In genomic region chr9:133443248-133443647, GRCh38 we compare ENCODE assay signal across 36 cellular contexts.
"Had no signal": no experiment of that assay in that cellular context is flagged by ENCODE, and none has a peak within 500 bp of the region (broad histone marks: within the 10 kb centered on the region; RNA-seq: fewer than 3 reads in every experiment).

No MANE protein-coding gene starts in this region.

- H3K27ac Mint-ChIP-seq: activated CD4-positive, alpha-beta memory T cell treated with anti-CD3 and anti-CD28 coated beads for 36 hours; activated CD4-positive, alpha-beta T cell treated with anti-CD3 and anti-CD28 coated beads, Interleukin-2, amount 10 ng/mL, durations not matched to agents 24 days and 14 days; activated CD8-positive, alpha-beta memory T cell treated with anti-CD3 and anti-CD28 coated beads, Interleukin-2, amount 10 ng/mL, durations not matched to agents 7 days and 5 days; activated CD8-positive, alpha-beta T cell treated with anti-CD3 and anti-CD28 coated beads, Interleukin-2, amount 10 ng/mL, durations not matched to agents 7 days and 5 days; activated naive CD4-positive, alpha-beta T cell treated with anti-CD3 and anti-CD28 coated beads for 36 hours; activated naive CD4-positive, alpha-beta T cell treated with anti-CD3 and anti-CD28 coated beads, Interleukin-2, amount 50 U/mL, for 24 hours; activated naive CD8-positive, alpha-beta T cell treated with anti-CD3 and anti-CD28 coated beads for 36 hours; activated naive CD8-positive, alpha-beta T cell treated with anti-CD3 and anti-CD28 coated beads, Interleukin-2, amount 50 U/mL, for 24 hours; activated T-helper 1 cell treated with anti-CD3 and anti-CD28 coated beads, Interleukin-12 subunit alpha, Interleukin-12 subunit beta, Interleukin-2, Interleukin-4 antibody, amounts not matched to agents 30 ng/mL and 10 ng/mL and 1 ng/mL, durations not matched to agents 14 hours and 24 hours and 36 hours; activated T-helper 2 cell treated with anti-CD3 and anti-CD28 coated beads, Interferon-gamma antibody, Interleukin-2, Interleukin-4, amounts not matched to agents 10 μg/mL and 5 μg/mL and 100 μg/mL, durations not matched to agents 14 hours and 24 hours and 36 hours; dendritic cell treated with granulocyte-macrophage colony-stimulating factor and Interleukin-4, amounts not matched to agents 40 ng/mL and 50 ng/mL, for 4 days; endodermal cell; T-helper 17 cell; T-helper 2 cell treated with Interferon-gamma antibody and Interleukin-4, amounts not matched to agents 5 μg/mL and 100 μg/mL, for 36 hours had no signal

- H3K4me1 Mint-ChIP-seq: activated CD4-positive, alpha-beta T cell treated with anti-CD3 and anti-CD28 coated beads for 36 hours; activated CD4-positive, alpha-beta T cell treated with anti-CD3 and anti-CD28 coated beads, Interleukin-2, amount 10 ng/mL, durations not matched to agents 24 days and 14 days; activated naive CD4-positive, alpha-beta T cell treated with anti-CD3 and anti-CD28 coated beads, Interleukin-2, amount 50 U/mL, for 24 hours; brain; endodermal cell; T-helper 17 cell had no signal

- H3K27ac ChIP-seq: adrenal gland, breast epithelium, colonic mucosa, dorsolateral prefrontal cortex, WERI-Rb-1 had no signal

- H3K4me1 ChIP-seq: adrenal gland, breast epithelium, colonic mucosa had no signal

- ATAC-seq: activated CD4-positive, alpha-beta T cell treated with anti-CD3 and anti-CD28 coated beads for 36 hours; activated CD8-positive, alpha-beta memory T cell treated with anti-CD3 and anti-CD28 coated beads, Interleukin-2, amount 10 ng/mL, durations not matched to agents 7 days and 5 days; activated CD8-positive, alpha-beta T cell treated with anti-CD3 and anti-CD28 coated beads, Interleukin-2, amount 10 ng/mL, durations not matched to agents 7 days and 5 days; activated naive CD8-positive, alpha-beta T cell treated with anti-CD3 and anti-CD28 coated beads, Interleukin-2, amount 50 U/mL, for 24 hours; T-helper 17 cell had no signal

- FAIRE-seq: frontal cortex had no signal

- H3K4me3 ChIP-seq: adrenal gland, breast epithelium, cardiac muscle cell, colonic mucosa, dorsolateral prefrontal cortex had no signal

- H3K9me3 ChIP-seq: adrenal gland, breast epithelium, colonic mucosa had no signal

- H3K9me3 Mint-ChIP-seq: activated CD4-positive, alpha-beta memory T cell treated with anti-CD3 and anti-CD28 coated beads for 36 hours; activated CD4-positive, alpha-beta T cell treated with anti-CD3 and anti-CD28 coated beads, Interleukin-2, amount 10 ng/mL, durations not matched to agents 24 days and 14 days; activated naive CD4-positive, alpha-beta T cell treated with anti-CD3 and anti-CD28 coated beads for 36 hours; activated naive CD4-positive, alpha-beta T cell treated with anti-CD3 and anti-CD28 coated beads, Interleukin-2, amount 50 U/mL, for 24 hours; activated naive CD8-positive, alpha-beta T cell treated with anti-CD3 and anti-CD28 coated beads for 36 hours; activated naive CD8-positive, alpha-beta T cell treated with anti-CD3 and anti-CD28 coated beads, Interleukin-2, amount 50 U/mL, for 24 hours; activated T-helper 1 cell treated with anti-CD3 and anti-CD28 coated beads, Interleukin-12 subunit alpha, Interleukin-12 subunit beta, Interleukin-2, Interleukin-4 antibody, amounts not matched to agents 30 ng/mL and 10 ng/mL and 1 ng/mL, durations not matched to agents 14 hours and 24 hours and 36 hours; activated T-helper 2 cell treated with anti-CD3 and anti-CD28 coated beads, Interferon-gamma antibody, Interleukin-2, Interleukin-4, amounts not matched to agents 10 μg/mL and 5 μg/mL and 100 μg/mL, durations not matched to agents 14 hours and 24 hours and 36 hours; brain; dendritic cell treated with granulocyte-macrophage colony-stimulating factor and Interleukin-4, amounts not matched to agents 40 ng/mL and 50 ng/mL, for 4 days; endodermal cell; T-helper 2 cell treated with Interferon-gamma antibody and Interleukin-4, amounts not matched to agents 5 μg/mL and 100 μg/mL, for 36 hours had no signal

- H3K36me3 ChIP-seq: adrenal gland, breast epithelium, cardiac muscle cell, colonic mucosa, WERI-Rb-1 had no signal

- H3K27me3 ChIP-seq: adrenal gland, breast epithelium, cardiac muscle cell, colonic mucosa, dorsolateral prefrontal cortex had no signal

- H3K36me3 Mint-ChIP-seq: activated CD4-positive, alpha-beta memory T cell treated with anti-CD3 and anti-CD28 coated beads for 36 hours; activated CD8-positive, alpha-beta memory T cell treated with anti-CD3 and anti-CD28 coated beads, Interleukin-2, amount 10 ng/mL, durations not matched to agents 7 days and 5 days; activated naive CD4-positive, alpha-beta T cell treated with anti-CD3 and anti-CD28 coated beads, Interleukin-2, amount 50 U/mL, for 24 hours; activated naive CD8-positive, alpha-beta T cell treated with anti-CD3 and anti-CD28 coated beads for 36 hours; brain had no signal

- H3K4me3 Mint-ChIP-seq: activated CD4-positive, alpha-beta memory T cell treated with anti-CD3 and anti-CD28 coated beads for 36 hours; activated CD4-positive, alpha-beta T cell treated with anti-CD3 and anti-CD28 coated beads for 36 hours; activated CD4-positive, alpha-beta T cell treated with anti-CD3 and anti-CD28 coated beads, Interleukin-2, amount 10 ng/mL, durations not matched to agents 24 days and 14 days; activated CD8-positive, alpha-beta memory T cell treated with anti-CD3 and anti-CD28 coated beads, Interleukin-2, amount 10 ng/mL, durations not matched to agents 7 days and 5 days; activated CD8-positive, alpha-beta T cell treated with anti-CD3 and anti-CD28 coated beads, Interleukin-2, amount 10 ng/mL, durations not matched to agents 7 days and 5 days; activated naive CD4-positive, alpha-beta T cell treated with anti-CD3 and anti-CD28 coated beads for 36 hours; activated naive CD4-positive, alpha-beta T cell treated with anti-CD3 and anti-CD28 coated beads, Interleukin-2, amount 50 U/mL, for 24 hours; activated naive CD8-positive, alpha-beta T cell treated with anti-CD3 and anti-CD28 coated beads for 36 hours; activated naive CD8-positive, alpha-beta T cell treated with anti-CD3 and anti-CD28 coated beads, Interleukin-2, amount 50 U/mL, for 24 hours; activated T-helper 1 cell treated with anti-CD3 and anti-CD28 coated beads, Interleukin-12 subunit alpha, Interleukin-12 subunit beta, Interleukin-2, Interleukin-4 antibody, amounts not matched to agents 30 ng/mL and 10 ng/mL and 1 ng/mL, durations not matched to agents 14 hours and 24 hours and 36 hours; brain; dendritic cell treated with granulocyte-macrophage colony-stimulating factor and Interleukin-4, amounts not matched to agents 40 ng/mL and 50 ng/mL, for 4 days; endodermal cell; T-helper 17 cell; T-helper 2 cell treated with Interferon-gamma antibody and Interleukin-4, amounts not matched to agents 5 μg/mL and 100 μg/mL, for 36 hours had no signal

- DNase-seq: activated CD4-positive, alpha-beta memory T cell treated with anti-CD3 and anti-CD28 coated beads for 36 hours; activated CD4-positive, alpha-beta T cell treated with anti-CD3 and anti-CD28 coated beads for 36 hours; activated CD4-positive, alpha-beta T cell treated with anti-CD3 and anti-CD28 coated beads, Interleukin-2, amount 10 ng/mL, durations not matched to agents 24 days and 14 days; activated CD4-positive, CD25-positive, alpha-beta regulatory T cell; activated CD4-positive, CD25-positive, alpha-beta regulatory T cell treated with anti-CD3 and anti-CD28 coated beads, Interleukin-2, amount 50 U/mL, for 72 hours; activated CD8-positive, alpha-beta memory T cell treated with anti-CD3 and anti-CD28 coated beads, Interleukin-2, amount 10 ng/mL, durations not matched to agents 7 days and 5 days; activated CD8-positive, alpha-beta memory T cell treated with anti-CD3 and anti-CD28 coated beads, Interleukin-2, amount 50 U/mL, for 4 hours; activated CD8-positive, alpha-beta T cell treated with anti-CD3 and anti-CD28 coated beads, Interleukin-2, amount 10 ng/mL, durations not matched to agents 7 days and 5 days; activated effector memory CD4-positive, alpha-beta T cell treated with anti-CD3 and anti-CD28 coated beads, Interleukin-2, amount 50 U/mL, for 16 hours; activated naive CD4-positive, alpha-beta T cell treated with anti-CD3 and anti-CD28 coated beads for 36 hours; activated naive CD8-positive, alpha-beta T cell treated with anti-CD3 and anti-CD28 coated beads for 36 hours; activated naive CD8-positive, alpha-beta T cell treated with anti-CD3 and anti-CD28 coated beads, Interleukin-2, amount 50 U/mL, for 24 hours; activated T-cell treated with anti-CD3 and anti-CD28 coated beads, Interleukin-2, amount 50 U/mL, for 1 hour; activated T-cell treated with anti-CD3 and anti-CD28 coated beads, Interleukin-2, amount 50 U/mL, for 48 hours; adrenal gland; amygdala; aorta; central memory CD4-positive, alpha-beta T cell; cerebellar nuclear complex; colonic mucosa; dorsolateral prefrontal cortex; effector memory CD4-positive, alpha-beta T cell; endodermal cell; head of caudate nucleus; T-helper 17 cell; T1000; WERI-Rb-1 had no signal
